ENCODE assay signal across 8 cellular contexts in genomic region chr21:37220981-37221664, GRCh38. TPM values are rescaled to one million over a fixed set of nuclear protein-coding genes. Genes with fewer than 3 reads are reported as not detected.
A peak's percentile ranks its signal among the peaks of the same experiment; 100 is the strongest.
DNase-seq lines count a peak whose midpoint lies in the region; ATAC-seq and TF ChIP-seq lines count a peak whose summit lies in the region.

No MANE protein-coding gene starts in this region.

- no peaks in the 10 kb centered on the region for H3K27me3 ChIP-seq in ectodermal cell (ENCODE audit: control insufficient read depth, insufficient read depth, low read length, poor library complexity, severe bottlenecking)
- H3K27me3 ChIP-seq in lung (ENCODE audit: control insufficient read depth, insufficient read depth): no peaks in the 10 kb centered on the region

- H3K4me1 Mint-ChIP-seq in activated CD4-positive, alpha-beta memory T cell treated with anti-CD3 and anti-CD28 coated beads, Interleukin-2, amount 10 ng/mL, durations not matched to agents 7 days and 5 days: peaks cover 56% of the 10 kb centered on the region

- POLR2A ChIA-PET in activated CD4-positive, alpha-beta memory T cell treated with anti-CD3 and anti-CD28 coated beads, Interleukin-2, amount 10 ng/mL, durations not matched to agents 7 days and 5 days (lab: Charles Lee): interaction anchor here (0.7 to 3.2 kb wide), 12 partner anchors 9 to 149 kb away, joined by 3 to 35 read pairs (median 6); partner anchors contain the start of genes DYRK1A, PIGP, TTC3 and VPS26C

- peak; percentile 43 for TF ChIP-seq CTCF in lung (IDR thresholded peaks at IDR 0.05; ENCODE audit: control extremely low read depth, extremely low read depth)

- H3K9me3 ChIP-seq in ectodermal cell (ENCODE audit: control insufficient read depth, low read length) (no peaks in the 10 kb centered on the region), lung (ENCODE audit: control insufficient read depth in 2 of 2, insufficient read depth in 1 of 2, low read length in 1 of 2) (no peaks in the 10 kb centered on the region)

- no peak overlapping the region for H3K27ac ChIP-seq in ectodermal cell (ENCODE audit: insufficient read depth, low read depth, low read length, poor library complexity, severe bottlenecking)
- H3K27ac ChIP-seq in lung (ENCODE audit: low read depth in 1 of 2, low read length in 1 of 2): peak overlapping the region; percentile 64 to 80

- H3K4me3 ChIP-seq in ectodermal cell (ENCODE audit: insufficient read depth, low read depth, low read length) (peak overlapping the region; percentile 28), lung (peak overlapping the region; percentile 56)

- CTCF ChIA-PET in activated CD4-positive, alpha-beta memory T cell treated with anti-CD3 and anti-CD28 coated beads, Interleukin-2, amount 10 ng/mL, durations not matched to agents 7 days and 5 days (lab: Charles Lee): interaction anchor here (1.0 to 1.6 kb wide), 7 partner anchors 9 to 343 kb away, joined by 4 to 9 read pairs (median 6); partner anchors contain the start of gene VPS26C

- DNase-seq in CD1c-positive myeloid dendritic cell (ENCODE audit: extremely low spot score) (peak; percentile 96), NCI-H748 treated with DMSO at 0.1 percent for 48 hours (lab: John Stamatoyannopoulos, UW) (peak; percentile 76), lung (ENCODE audit: low spot score) (peak; percentile 96)
- peak; percentile 92 for DNase-seq in activated CD4-positive, alpha-beta memory T cell treated with anti-CD3 and anti-CD28 coated beads, Interleukin-2, amount 10 ng/mL, durations not matched to agents 7 days and 5 days
- DNase-seq in stimulated activated CD4-positive, alpha-beta T cell treated with anti-CD3 and anti-CD28 coated beads, TNF-alpha, amount 100 ng/mL, for 4 hours (ENCODE audit: low read depth in 3 of 3): peak; percentile 94 to 96 (median 95)

- H3K36me3 Mint-ChIP-seq in activated CD4-positive, alpha-beta memory T cell treated with anti-CD3 and anti-CD28 coated beads, Interleukin-2, amount 10 ng/mL, durations not matched to agents 7 days and 5 days (ENCODE audit: low read depth): peaks cover 45% of the 10 kb centered on the region

- H3K4me3 Mint-ChIP-seq in activated CD4-positive, alpha-beta memory T cell treated with anti-CD3 and anti-CD28 coated beads, Interleukin-2, amount 10 ng/mL, durations not matched to agents 7 days and 5 days: peak overlapping the region; percentile 84

- no peaks in the 10 kb centered on the region for H3K27me3 Mint-ChIP-seq in activated CD4-positive, alpha-beta memory T cell treated with anti-CD3 and anti-CD28 coated beads, Interleukin-2, amount 10 ng/mL, durations not matched to agents 7 days and 5 days

- H3K36me3 ChIP-seq in ectodermal cell (ENCODE audit: control insufficient read depth, insufficient read depth, low read length) (peaks cover 19% of the 10 kb centered on the region), lung (ENCODE audit: control insufficient read depth in 2 of 2, insufficient read depth in 2 of 2, low read length in 2 of 2) (peaks cover 14 to 15% of the 10 kb centered on the region in 2 donors)

- peak; percentile 85 for ATAC-seq in GM19351 (IDR thresholded peaks at IDR 0.05; ENCODE audit: unreplicated experiment)
- peak; percentile 67 for ATAC-seq in HG03520 (IDR thresholded peaks at IDR 0.05; ENCODE audit: unreplicated experiment)
- ATAC-seq in lung (ENCODE audit: insufficient read depth, low FRiP score): peak; percentile 90

- H3K9me3 Mint-ChIP-seq in activated CD4-positive, alpha-beta memory T cell treated with anti-CD3 and anti-CD28 coated beads, Interleukin-2, amount 10 ng/mL, durations not matched to agents 7 days and 5 days: peaks cover 2% of the 10 kb centered on the region

- no peaks in the 10 kb centered on the region for H3K4me1 ChIP-seq in ectodermal cell (ENCODE audit: control insufficient read depth, insufficient read depth, low read length)
- H3K4me1 ChIP-seq in lung (ENCODE audit: control insufficient read depth in 2 of 2, insufficient read depth in 2 of 2, low read length in 2 of 2): peaks cover 0 to 5% of the 10 kb centered on the region in 2 donors

- peak overlapping the region; percentile 88 for H3K27ac Mint-ChIP-seq in activated CD4-positive, alpha-beta memory T cell treated with anti-CD3 and anti-CD28 coated beads, Interleukin-2, amount 10 ng/mL, durations not matched to agents 7 days and 5 days

- WGBS in ectodermal cell, 2 experiments: 62 to 65% methylated on average over 46 of the region's 46 CpGs
- WGBS in lung, 2 donors: 5% methylated on average over 42 to 46 of the region's 46 CpGs

RNA-seq across cellular contexts. Expression of gene VPS26C, which starts 46.0 kb away (rescaled TPM):
- 10 to 100 TPM; 70.7 to 73.1 TPM for total RNA-seq in activated CD4-positive, alpha-beta memory T cell treated with anti-CD3 and anti-CD28 coated beads, Interleukin-2, amount 10 ng/mL, durations not matched to agents 7 days and 5 days
- polyA plus RNA-seq in ectodermal cell (2013, experiment 1 of 4): 48.5 TPM
- polyA plus RNA-seq in ectodermal cell (2013, experiment 2 of 4): 47.5 TPM
- polyA plus RNA-seq in ectodermal cell (2013, experiment 3 of 4): 37.3 TPM
- polyA plus RNA-seq in ectodermal cell (2013, experiment 4 of 4): 41.7 TPM
- 10 to 100 TPM; 46.4 to 61.1 TPM for total RNA-seq in lung
- 10 to 100 TPM; 19.8 to 39.3 TPM for polyA plus RNA-seq in lung
